20 cellular contexts compared by ENCODE assay signal in the genomic region with DNA sequence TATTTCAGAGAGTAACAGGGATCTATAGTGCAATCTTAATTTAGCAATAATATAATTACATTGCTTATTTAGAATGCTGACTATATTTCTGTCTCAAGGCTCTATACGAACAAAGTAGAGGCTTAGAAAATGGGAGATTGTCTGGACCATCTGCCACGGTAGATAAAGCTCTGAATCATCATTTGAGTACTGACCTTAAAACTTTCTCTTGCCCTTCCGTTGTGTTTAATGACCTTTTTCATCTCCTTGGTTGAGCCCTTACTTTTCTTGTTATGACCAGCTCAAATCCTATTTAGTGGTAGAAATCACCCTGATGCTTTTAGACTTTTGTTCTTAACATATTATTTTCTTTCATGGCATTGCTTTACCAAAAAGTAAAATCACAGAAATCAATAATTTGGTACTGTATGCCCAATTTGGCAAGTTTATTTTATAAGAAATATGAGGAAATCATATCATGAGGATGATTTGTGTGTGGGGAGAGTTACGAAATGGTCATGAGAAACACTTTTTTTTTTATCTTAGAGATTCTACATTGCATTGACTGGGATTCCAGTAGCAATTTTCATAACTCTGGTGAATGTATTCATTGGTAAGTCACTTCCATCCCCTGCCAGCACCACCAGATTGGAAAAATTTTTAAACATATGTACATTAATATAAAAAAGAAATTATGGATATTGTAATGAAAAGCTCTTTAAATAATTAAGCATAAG.
DNase-seq lines count a peak whose midpoint lies in the region; FAIRE-seq lines count a peak whose summit lies in the region.
"Had no signal": no experiment of that assay in that cellular context is flagged by ENCODE, and none has a peak within 500 bp of the region (broad histone marks: within the 10 kb centered on the region; RNA-seq: fewer than 3 reads in every experiment).

No MANE protein-coding gene starts in this region.

- DNase-seq in OCI-M1 (lab: John Stamatoyannopoulos, UW), result peak; percentile 85
- peak; percentile 86 for DNase-seq in amniotic epithelial cell (ENCODE audit: low read depth)
- DNase-seq in iris pigment epithelial cell (ENCODE audit: low read depth), result peak; percentile 56
- no peak for DNase-seq in Kasumi-1 (lab: John Stamatoyannopoulos, UW)
- no peak for DNase-seq in DMS114 treated with DMSO at 0.1 percent for 48 hours (lab: John Stamatoyannopoulos, UW; ENCODE audit: unreplicated experiment)
- no peak for DNase-seq in hepatic stellate cell (ENCODE audit: low spot score)
- DNase-seq: activated CD4-positive, alpha-beta T cell treated with anti-CD3 and anti-CD28 coated beads, Interleukin-2, amount 50 U/mL, for 4 hours; activated naive CD4-positive, alpha-beta T cell; aorta; glutamatergic neuron; midbrain; NCI-H1417 treated with DMSO at 0.1 percent for 48 hours; NCI-H2171; NCI-H69; Right ventricle myocardium superior; stimulated activated CD4-positive, alpha-beta T cell treated with anti-CD3 and anti-CD28 coated beads, Interleukin-2, amount 100 ng/mL, for 48 hours; T-helper 1 cell; tibial artery had no signal

- peak; percentile 19 for FAIRE-seq in G401.6 (lab: Jason Lieb, UNC)
- FAIRE-seq: GM18507 had no signal

Comparison
In these comparisons a context has a peak if more than half of its experiments do, and no peak if none do; other contexts are left out.
1. DNase-seq: peak in OCI-M1 (single experiment), amniotic epithelial cell (single experiment) and iris pigment epithelial cell (single experiment); none in Kasumi-1 (0 of 2), DMS114 treated with DMSO at 0.1 percent for 48 hours (single experiment) and hepatic stellate cell (single experiment).